Comparison of ENCODE assay signal across 9 cellular contexts in the genomic region with DNA sequence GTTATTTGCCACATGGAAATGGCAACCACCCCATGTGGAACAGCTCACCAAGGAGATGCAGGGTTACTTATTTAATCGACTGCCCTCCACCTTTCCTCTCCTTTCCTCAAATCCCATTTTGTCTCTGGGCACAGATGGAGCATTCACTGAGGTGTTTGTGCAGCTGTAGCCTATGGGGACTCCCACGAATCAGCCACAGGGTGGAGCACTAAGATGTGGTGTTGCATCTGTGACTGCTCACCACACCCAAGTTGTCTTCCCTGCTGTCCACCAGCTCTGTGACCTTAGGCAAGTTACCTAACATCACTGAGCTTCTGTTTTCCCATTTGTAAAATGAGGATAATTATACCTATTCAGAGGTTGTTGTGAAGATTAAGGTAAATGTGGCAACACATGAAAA.
DNase-seq lines count a peak whose midpoint lies in the region; ATAC-seq, FAIRE-seq and TF ChIP-seq lines count a peak whose summit lies in the region.
"Had no signal": no experiment of that assay in that cellular context is flagged by ENCODE, and none has a peak within 500 bp of the region (broad histone marks: within the 10 kb centered on the region; RNA-seq: fewer than 3 reads in every experiment).

No MANE protein-coding gene starts in this region.

- DNase-seq in AG09319 (ENCODE audit: extremely low read depth, low read depth) (no peak), NCI-H460 (ENCODE audit: extremely low read depth, low read depth) (peak; percentile 8), epithelial cell of prostate (ENCODE audit: low read depth, low spot score) (peak; percentile 14), prostate gland (ENCODE audit: low spot score) (peak; percentile 32), frontal cortex (ENCODE audit: low spot score in 2 of 2) (no peak), middle frontal gyrus (ENCODE audit: extremely low spot score, low spot score) (no peak), posterior vena cava (ENCODE audit: low spot score) (no peak)

- no peak for FAIRE-seq in frontal cortex (lab: Jason Lieb, UNC)

- H3K4me3 ChIP-seq in prostate gland, result no peak overlapping the region

- intact Hi-C loops in prostate gland (cut with DNase I), result no loop called here
- intact Hi-C loops in posterior vena cava (cut with DNase I), result no loop called here

- no peak for TF ChIP-seq POLR2A in prostate gland (IDR thresholded peaks at IDR 0.05)

- H3K9me3 ChIP-seq in prostate gland, result no peaks in the 10 kb centered on the region
- H3K9me3 ChIP-seq: neutrophil had no signal

- no peaks in the 10 kb centered on the region for H3K36me3 ChIP-seq in prostate gland
- H3K36me3 ChIP-seq: neutrophil had no signal

- WGBS in prostate gland, result 62% methylated on average over 2 of the region's 2 CpGs

- TF ChIP-seq CTCF in AG09319 (IDR thresholded peaks at IDR 0.05; ENCODE audit: low read depth, low read length) (peak; percentile 22), prostate gland (IDR thresholded peaks at IDR 0.05) (peak in 3 of 4 experiments; percentile 16 to 48 (median 37))

- no peaks in the 10 kb centered on the region for H3K4me1 ChIP-seq in prostate gland (replicated peaks)

- H3K27me3 ChIP-seq in prostate gland (replicated peaks; ENCODE audit: insufficient read depth), result no peaks in the 10 kb centered on the region
- H3K27me3 ChIP-seq: neutrophil had no signal

- peak; percentile 74 for ATAC-seq in GM18870 (IDR thresholded peaks at IDR 0.05; ENCODE audit: unreplicated experiment)

- H3K27ac ChIP-seq in epithelial cell of prostate (no peak overlapping the region), prostate gland (no peak overlapping the region)
- H3K27ac ChIP-seq: neutrophil had no signal

Comparison
In these comparisons a context has a peak if more than half of its experiments do, and no peak if none do; other contexts are left out.
1. DNase-seq: peak in NCI-H460 (single experiment), epithelial cell of prostate (single experiment) and prostate gland (single experiment); none in AG09319 (single experiment), frontal cortex (0 of 2), middle frontal gyrus (single experiment) and posterior vena cava (single experiment).